In the genomic region with DNA sequence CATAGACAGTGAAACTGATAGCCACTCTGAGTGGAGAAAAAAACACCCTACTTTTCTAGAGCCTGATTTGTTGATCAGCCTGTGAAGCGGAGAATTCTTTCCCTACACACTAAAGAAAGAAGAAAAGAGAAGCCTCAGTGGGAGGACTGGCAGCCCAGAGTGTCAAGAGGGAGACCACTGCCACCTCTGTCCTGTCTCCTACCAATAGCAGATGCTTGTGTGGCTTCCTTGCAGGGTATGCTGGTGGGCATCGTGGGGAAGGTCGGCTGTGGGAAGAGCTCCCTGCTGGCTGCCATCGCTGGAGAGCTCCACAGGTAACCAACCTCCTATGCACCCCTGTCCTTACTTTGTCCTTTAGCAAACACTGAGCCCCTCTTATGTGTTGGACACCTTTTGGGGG, we compare ENCODE assay signal across 20 cellular contexts. TPM values are rescaled to one million over a fixed set of nuclear protein-coding genes. Genes with fewer than 3 reads are reported as not detected.
"Had no signal": no experiment of that assay in that cellular context is flagged by ENCODE, and none has a peak within 500 bp of the region (broad histone marks: within the 10 kb centered on the region; RNA-seq: fewer than 3 reads in every experiment).

No MANE protein-coding gene starts in this region.

- H3K4me3 Mint-ChIP-seq: activated naive CD4-positive, alpha-beta T cell treated with anti-CD3 and anti-CD28 coated beads, Interleukin-2, amount 10 ng/mL, durations not matched to agents 7 days and 5 days; activated naive CD8-positive, alpha-beta T cell treated with anti-CD3 and anti-CD28 coated beads, Interleukin-2, amount 50 U/mL, for 24 hours; dendritic cell treated with granulocyte-macrophage colony-stimulating factor and Interleukin-4, amounts not matched to agents 40 ng/mL and 50 ng/mL, for 4 days; natural killer cell; T-helper 17 cell had no signal

- H3K27ac ChIP-seq: WERI-Rb-1 had no signal

- H3K27me3 ChIP-seq: esophagus muscularis mucosa, tibial artery, uterus had no signal

- FAIRE-seq: bronchial epithelial cell had no signal

- H3K4me1 Mint-ChIP-seq: activated naive CD4-positive, alpha-beta T cell treated with anti-CD3 and anti-CD28 coated beads, Interleukin-2, amount 10 ng/mL, durations not matched to agents 7 days and 5 days; natural killer cell had no signal

- H3K36me3 ChIP-seq: uterus had no signal

- H3K27me3 Mint-ChIP-seq: activated naive CD4-positive, alpha-beta T cell treated with anti-CD3 and anti-CD28 coated beads, Interleukin-2, amount 10 ng/mL, durations not matched to agents 7 days and 5 days; activated naive CD8-positive, alpha-beta T cell treated with anti-CD3 and anti-CD28 coated beads, Interleukin-2, amount 50 U/mL, for 24 hours; dendritic cell treated with granulocyte-macrophage colony-stimulating factor and Interleukin-4, amounts not matched to agents 40 ng/mL and 50 ng/mL, for 4 days; T-helper 17 cell had no signal

- H3K9me3 ChIP-seq: esophagus muscularis mucosa, tibial artery, uterus had no signal

- ATAC-seq: activated naive CD8-positive, alpha-beta T cell treated with anti-CD3 and anti-CD28 coated beads, Interleukin-2, amount 50 U/mL, for 24 hours; natural killer cell; T-helper 17 cell had no signal

- H3K4me3 ChIP-seq: esophagus muscularis mucosa, skin epidermis, tibial artery, uterus had no signal

- H3K36me3 Mint-ChIP-seq: natural killer cell had no signal

- H3K4me1 ChIP-seq: uterus had no signal

- H3K9me3 Mint-ChIP-seq: activated naive CD4-positive, alpha-beta T cell treated with anti-CD3 and anti-CD28 coated beads, Interleukin-2, amount 10 ng/mL, durations not matched to agents 7 days and 5 days; activated naive CD8-positive, alpha-beta T cell treated with anti-CD3 and anti-CD28 coated beads, Interleukin-2, amount 50 U/mL, for 24 hours; dendritic cell treated with granulocyte-macrophage colony-stimulating factor and Interleukin-4, amounts not matched to agents 40 ng/mL and 50 ng/mL, for 4 days; natural killer cell had no signal

- DNase-seq: activated CD4-positive, alpha-beta T cell treated with anti-CD3 and anti-CD28 coated beads for 1 hour; activated CD8-positive, alpha-beta memory T cell treated with anti-CD3 and anti-CD28 coated beads for 24 hours; activated CD8-positive, alpha-beta memory T cell treated with anti-CD3 and anti-CD28 coated beads, Interleukin-2, amount 50 U/mL, for 48 hours; activated effector memory CD4-positive, alpha-beta T cell treated with Interleukin-2 at 50 U/mL for 16 hours; activated naive CD4-positive, alpha-beta T cell treated with anti-CD3 and anti-CD28 coated beads, Interleukin-2, amount 10 ng/mL, durations not matched to agents 7 days and 5 days; activated naive CD8-positive, alpha-beta T cell treated with anti-CD3 and anti-CD28 coated beads, Interleukin-2, amount 50 U/mL, for 24 hours; activated T-cell treated with anti-CD3 and anti-CD28 coated beads, Interleukin-2, amount 50 U/mL, for 48 hours; effector CD8-positive, alpha-beta T cell; mesendoderm; natural killer cell; retina; T-helper 17 cell; tibial artery; uterus; WERI-Rb-1 had no signal

- H3K27ac Mint-ChIP-seq: activated naive CD4-positive, alpha-beta T cell treated with anti-CD3 and anti-CD28 coated beads, Interleukin-2, amount 10 ng/mL, durations not matched to agents 7 days and 5 days; activated naive CD8-positive, alpha-beta T cell treated with anti-CD3 and anti-CD28 coated beads, Interleukin-2, amount 50 U/mL, for 24 hours; dendritic cell treated with granulocyte-macrophage colony-stimulating factor and Interleukin-4, amounts not matched to agents 40 ng/mL and 50 ng/mL, for 4 days; T-helper 17 cell had no signal

RNA-seq across cellular contexts. Expression of a gene that starts 17.6 kb away (rescaled TPM):
- total RNA-seq: aorta, natural killer cell had no signal
- polyA plus RNA-seq: aorta had no signal
